ENCODE assay signal across 18 cellular contexts in genomic region chr1:200795151-200795550, GRCh38. TPM values are rescaled to one million over a fixed set of nuclear protein-coding genes. Genes with fewer than 3 reads are reported as not detected.
DNase-seq lines count a peak whose midpoint lies in the region; ATAC-seq and TF ChIP-seq lines count a peak whose summit lies in the region.
"Had no signal": no experiment of that assay in that cellular context is flagged by ENCODE, and none has a peak within 500 bp of the region (broad histone marks: within the 10 kb centered on the region; RNA-seq: fewer than 3 reads in every experiment).

No MANE protein-coding gene starts in this region.

- POLR2A ChIA-PET in HCT116 (lab: Charles Lee), result no interaction called here

- TF ChIP-seq CTCF in AG09319 (IDR thresholded peaks at IDR 0.05; ENCODE audit: low read depth, low read length) (no peak), HCT116 (IDR thresholded peaks at IDR 0.05 in 2 of 3, conservative IDR thresholded peaks at IDR 0.05 in 1 of 3; ENCODE audit: borderline replicate concordance in 1 of 3, insufficient read depth in 1 of 3, low read depth in 2 of 3, low read length in 2 of 3) (no peak), mammary epithelial cell (conservative IDR thresholded peaks at IDR 0.05 in 1 of 2, IDR thresholded peaks at IDR 0.05 in 1 of 2; ENCODE audit: extremely low read depth in 1 of 2, insufficient read depth in 1 of 2, low read depth in 1 of 2, low read length in 2 of 2) (no peak)

- H3K4me3 ChIP-seq in HCT116 (replicated peaks in 1 of 2; ENCODE audit: low read depth in 1 of 2, low read length in 2 of 2) (no peak overlapping the region), mammary epithelial cell (replicated peaks in 1 of 3; ENCODE audit: insufficient read depth in 1 of 3, low read depth in 2 of 3, low read length in 3 of 3) (no peak overlapping the region)
- H3K4me3 ChIP-seq: PC-9 had no signal

- TF ChIP-seq RAD21 in HCT116 (IDR thresholded peaks at IDR 0.05; ENCODE audit: low read depth), result no peak

- no peak overlapping the region for H3K27ac ChIP-seq in HCT116 (ENCODE audit: low read depth, low read length)
- H3K27ac ChIP-seq in mammary epithelial cell (ENCODE audit: insufficient read depth, low read depth, low read length), result no peak overlapping the region
- H3K27ac ChIP-seq: PC-9 had no signal

- dilution Hi-C loops in mammary epithelial cell (cut with HindIII; ENCODE audit: low sequenced_read_pairs), result no loop called here

- H3K9ac ChIP-seq in HCT116 (ENCODE audit: low read length) (no peak overlapping the region), mammary epithelial cell (ENCODE audit: insufficient read depth, low read length) (no peak overlapping the region)

- 8% methylated on average over 1 of the region's 1 CpG for WGBS in mammary epithelial cell (ENCODE audit: low coverage, missing lambda C conversion rate)

- TF ChIP-seq POLR2A in HCT116 (IDR thresholded peaks at IDR 0.05; ENCODE audit: borderline replicate concordance, extremely low read depth, insufficient read depth, insufficient read length), result no peak

- CTCF ChIA-PET in HCT116 (lab: Charles Lee), result no interaction called here
- CTCF ChIA-PET in mammary epithelial cell (lab: Charles Lee; ENCODE audit: low non-redundant PET), result no interaction called here

- H3K79me2 ChIP-seq in HCT116 (ENCODE audit: insufficient read depth, low read length) (peaks cover 60% of the 10 kb centered on the region), mammary epithelial cell (ENCODE audit: insufficient read depth, low read length) (peaks cover 75% of the 10 kb centered on the region)

- H3K27me3 ChIP-seq in HCT116 (ENCODE audit: insufficient read depth, low read length), result no peaks in the 10 kb centered on the region
- no peaks in the 10 kb centered on the region for H3K27me3 ChIP-seq in mammary epithelial cell (ENCODE audit: insufficient read depth, low read length)

- H4K20me1 ChIP-seq in HCT116 (ENCODE audit: insufficient read depth), result no peaks in the 10 kb centered on the region; the same call in 1 of the 2 replicates
- H4K20me1 ChIP-seq in mammary epithelial cell (ENCODE audit: insufficient read depth, low read length), result peaks cover 3% of the 10 kb centered on the region

- H2AFZ ChIP-seq in HCT116 (ENCODE audit: low read depth, low read length, poor library complexity, severe bottlenecking) (no peak overlapping the region), mammary epithelial cell (ENCODE audit: low read depth, low read length) (no peak overlapping the region)
- H2AFZ ChIP-seq: PC-9 had no signal

- ATAC-seq in HCT116 (peak; percentile 53), GM21423 (IDR thresholded peaks at IDR 0.05; ENCODE audit: unreplicated experiment) (no peak)
- ATAC-seq: activated naive CD4-positive, alpha-beta T cell treated with anti-CD3 and anti-CD28 coated beads, Interleukin-2, amount 50 U/mL, for 72 hours had no signal

- H3K9me2 ChIP-seq in HCT116 (ENCODE audit: insufficient read depth), result no peaks in the 10 kb centered on the region

- peak overlapping the region; percentile 21; the same call in 1 of the 2 replicates for H3K4me2 ChIP-seq in HCT116 (ENCODE audit: low read length)
- no peak overlapping the region for H3K4me2 ChIP-seq in mammary epithelial cell (ENCODE audit: insufficient read depth, low read depth, low read length)
- H3K4me2 ChIP-seq: PC-9 had no signal

- BruUV-seq in HCT116 (replicated peaks; lab: Mats Ljungman, UMichigan) (no TSS peak), mammary epithelial cell (replicated peaks; lab: Mats Ljungman, UMichigan) (no TSS peak)

- DNase-seq in AG09319 (ENCODE audit: extremely low read depth, low read depth) (peak; percentile 15), HCT116 (ENCODE audit: low read depth, low spot score) (no peak), mammary epithelial cell (peak; percentile 20), iris pigment epithelial cell (ENCODE audit: low read depth) (peak; percentile 73), T-helper 2 cell (no peak), HK-2 (ENCODE audit: unreplicated experiment) (no peak)
- DNase-seq in activated CD8-positive, alpha-beta memory T cell treated with anti-CD3 and anti-CD28 coated beads, Interleukin-2, amount 50 U/mL, for 48 hours, result no peak
- DNase-seq: activated CD4-positive, alpha-beta memory T cell treated with anti-CD3 and anti-CD28 coated beads, Interleukin-2, amount 10 ng/mL, durations not matched to agents 7 days and 5 days; activated T-cell treated with anti-CD3 and anti-CD28 coated beads, Interleukin-2, amount 50 U/mL, for 48 hours; AML-193; Calu3; endodermal cell; NCI-H1048; NCI-H2107; NCI-H526 treated with DMSO at 0.1 percent for 48 hours; PC-9 had no signal

- in situ Hi-C loops in mammary epithelial cell (cut with MboI; ENCODE audit: low sequenced_read_pairs in 2 of 2), result no loop called here

- H3K9me3 ChIP-seq in HCT116 (ENCODE audit: control insufficient read depth in 1 of 2, insufficient read depth in 1 of 2, low read depth in 1 of 2, low read length in 2 of 2) (no peaks in the 10 kb centered on the region), mammary epithelial cell (replicated peaks; ENCODE audit: insufficient read depth, low read length) (no peaks in the 10 kb centered on the region)

- H3K4me1 ChIP-seq in HCT116 (ENCODE audit: control insufficient read depth in 1 of 2, insufficient read depth in 2 of 2, low read length in 2 of 2) (peaks cover 6 to 18% of the 10 kb centered on the region in 2 experiments), mammary epithelial cell (ENCODE audit: insufficient read depth, low read length) (peaks cover 7% of the 10 kb centered on the region)

- RAD21 ChIA-PET in HCT116 (lab: Charles Lee; ENCODE audit: low non-redundant PET in 1 of 2, low total read pairs in 2 of 2, uncharacterized antibody in 2 of 2, unreplicated experiment in 2 of 2), result no interaction called here

- H3K36me3 ChIP-seq in HCT116 (ENCODE audit: control insufficient read depth in 1 of 2, insufficient read depth in 2 of 2, low read length in 2 of 2) (no peaks in the 10 kb centered on the region), mammary epithelial cell (ENCODE audit: insufficient read depth, low read length) (peaks cover 7% of the 10 kb centered on the region)

- intact Hi-C loops in HCT116 (cut with micrococcal nuclease), result no loop called here
- intact Hi-C loops in mammary epithelial cell (cut with micrococcal nuclease), result no loop called here

TF ChIP-seq in HCT116, 20 proteins besides CTCF, POLR2A, EP300 and RAD21 (continues in another document):
- TF ChIP-seq EGR1 (IDR thresholded peaks at IDR 0.05; ENCODE audit: low read depth) (no peak), EZH2 (IDR thresholded peaks at IDR 0.05) (no peak), SIN3A (IDR thresholded peaks at IDR 0.05; ENCODE audit: low read depth) (no peak), SP1 (IDR thresholded peaks at IDR 0.05; ENCODE audit: low read depth) (no peak), TCF7L2 (IDR thresholded peaks at IDR 0.05; ENCODE audit: borderline replicate concordance, extremely low read depth, insufficient read depth, insufficient read length) (no peak), EZH2phosphoT487 (IDR thresholded peaks at IDR 0.05; ENCODE audit: borderline replicate concordance) (no peak), JUND (IDR thresholded peaks at IDR 0.05) (no peak), SRF (IDR thresholded peaks at IDR 0.05; ENCODE audit: low read depth) (no peak), ZNF274 (IDR thresholded peaks at IDR 0.05; ENCODE audit: low read depth, low read length) (no peak), CBX3 (IDR thresholded peaks at IDR 0.05; ENCODE audit: low read depth) (no peak), POLR2AphosphoS5 (IDR thresholded peaks at IDR 0.05; ENCODE audit: low read depth, low read length) (no peak)
- TF ChIP-seq, protein P1, sequence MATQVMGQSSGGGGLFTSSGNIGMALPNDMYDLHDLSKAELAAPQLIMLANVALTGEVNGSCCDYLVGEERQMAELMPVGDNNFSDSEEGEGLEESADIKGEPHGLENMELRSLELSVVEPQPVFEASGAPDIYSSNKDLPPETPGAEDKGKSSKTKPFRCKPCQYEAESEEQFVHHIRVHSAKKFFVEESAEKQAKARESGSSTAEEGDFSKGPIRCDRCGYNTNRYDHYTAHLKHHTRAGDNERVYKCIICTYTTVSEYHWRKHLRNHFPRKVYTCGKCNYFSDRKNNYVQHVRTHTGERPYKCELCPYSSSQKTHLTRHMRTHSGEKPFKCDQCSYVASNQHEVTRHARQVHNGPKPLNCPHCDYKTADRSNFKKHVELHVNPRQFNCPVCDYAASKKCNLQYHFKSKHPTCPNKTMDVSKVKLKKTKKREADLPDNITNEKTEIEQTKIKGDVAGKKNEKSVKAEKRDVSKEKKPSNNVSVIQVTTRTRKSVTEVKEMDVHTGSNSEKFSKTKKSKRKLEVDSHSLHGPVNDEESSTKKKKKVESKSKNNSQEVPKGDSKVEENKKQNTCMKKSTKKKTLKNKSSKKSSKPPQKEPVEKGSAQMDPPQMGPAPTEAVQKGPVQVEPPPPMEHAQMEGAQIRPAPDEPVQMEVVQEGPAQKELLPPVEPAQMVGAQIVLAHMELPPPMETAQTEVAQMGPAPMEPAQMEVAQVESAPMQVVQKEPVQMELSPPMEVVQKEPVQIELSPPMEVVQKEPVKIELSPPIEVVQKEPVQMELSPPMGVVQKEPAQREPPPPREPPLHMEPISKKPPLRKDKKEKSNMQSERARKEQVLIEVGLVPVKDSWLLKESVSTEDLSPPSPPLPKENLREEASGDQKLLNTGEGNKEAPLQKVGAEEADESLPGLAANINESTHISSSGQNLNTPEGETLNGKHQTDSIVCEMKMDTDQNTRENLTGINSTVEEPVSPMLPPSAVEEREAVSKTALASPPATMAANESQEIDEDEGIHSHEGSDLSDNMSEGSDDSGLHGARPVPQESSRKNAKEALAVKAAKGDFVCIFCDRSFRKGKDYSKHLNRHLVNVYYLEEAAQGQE (IDR thresholded peaks at IDR 0.05; ENCODE audit: low read depth), result no peak
- TF ChIP-seq, protein P2, sequence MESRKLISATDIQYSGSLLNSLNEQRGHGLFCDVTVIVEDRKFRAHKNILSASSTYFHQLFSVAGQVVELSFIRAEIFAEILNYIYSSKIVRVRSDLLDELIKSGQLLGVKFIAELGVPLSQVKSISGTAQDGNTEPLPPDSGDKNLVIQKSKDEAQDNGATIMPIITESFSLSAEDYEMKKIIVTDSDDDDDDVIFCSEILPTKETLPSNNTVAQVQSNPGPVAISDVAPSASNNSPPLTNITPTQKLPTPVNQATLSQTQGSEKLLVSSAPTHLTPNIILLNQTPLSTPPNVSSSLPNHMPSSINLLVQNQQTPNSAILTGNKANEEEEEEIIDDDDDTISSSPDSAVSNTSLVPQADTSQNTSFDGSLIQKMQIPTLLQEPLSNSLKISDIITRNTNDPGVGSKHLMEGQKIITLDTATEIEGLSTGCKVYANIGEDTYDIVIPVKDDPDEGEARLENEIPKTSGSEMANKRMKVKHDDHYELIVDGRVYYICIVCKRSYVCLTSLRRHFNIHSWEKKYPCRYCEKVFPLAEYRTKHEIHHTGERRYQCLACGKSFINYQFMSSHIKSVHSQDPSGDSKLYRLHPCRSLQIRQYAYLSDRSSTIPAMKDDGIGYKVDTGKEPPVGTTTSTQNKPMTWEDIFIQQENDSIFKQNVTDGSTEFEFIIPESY (IDR thresholded peaks at IDR 0.05; ENCODE audit: extremely low read depth, insufficient replicate concordance, low read length), result no peak

RNA-seq across cellular contexts. Expression of gene CAMSAP2, which starts 56.5 kb away (rescaled TPM):
- 25.0 TPM for total RNA-seq in HCT116 (2021; ENCODE audit: unreplicated experiment)
- 7.4 and 9.2 TPM in 2 replicates for polyA plus RNA-seq in HCT116 (2012)
- 100 to 1,000 TPM in 1 of 2 donors, 10 to 100 TPM in 1; 79.7 to 118 TPM for total RNA-seq in mammary epithelial cell
- polyA plus RNA-seq in mammary epithelial cell, result 17.9 TPM
- 107 TPM for polyA minus RNA-seq in mammary epithelial cell

Comparison
In these comparisons a context has a peak if more than half of its experiments do, and no peak if none do; other contexts are left out.
1. DNase-seq: peak in AG09319 (single experiment), mammary epithelial cell (single experiment) and iris pigment epithelial cell (single experiment); none in HCT116 (single experiment), T-helper 2 cell (0 of 5), activated CD8-positive, alpha-beta memory T cell treated with anti-CD3 and anti-CD28 coated beads, Interleukin-2, amount 50 U/mL, for 48 hours (single experiment) and HK-2 (single experiment).